Comparison of ENCODE assay signal across 1 cellular context in the genomic region with DNA sequence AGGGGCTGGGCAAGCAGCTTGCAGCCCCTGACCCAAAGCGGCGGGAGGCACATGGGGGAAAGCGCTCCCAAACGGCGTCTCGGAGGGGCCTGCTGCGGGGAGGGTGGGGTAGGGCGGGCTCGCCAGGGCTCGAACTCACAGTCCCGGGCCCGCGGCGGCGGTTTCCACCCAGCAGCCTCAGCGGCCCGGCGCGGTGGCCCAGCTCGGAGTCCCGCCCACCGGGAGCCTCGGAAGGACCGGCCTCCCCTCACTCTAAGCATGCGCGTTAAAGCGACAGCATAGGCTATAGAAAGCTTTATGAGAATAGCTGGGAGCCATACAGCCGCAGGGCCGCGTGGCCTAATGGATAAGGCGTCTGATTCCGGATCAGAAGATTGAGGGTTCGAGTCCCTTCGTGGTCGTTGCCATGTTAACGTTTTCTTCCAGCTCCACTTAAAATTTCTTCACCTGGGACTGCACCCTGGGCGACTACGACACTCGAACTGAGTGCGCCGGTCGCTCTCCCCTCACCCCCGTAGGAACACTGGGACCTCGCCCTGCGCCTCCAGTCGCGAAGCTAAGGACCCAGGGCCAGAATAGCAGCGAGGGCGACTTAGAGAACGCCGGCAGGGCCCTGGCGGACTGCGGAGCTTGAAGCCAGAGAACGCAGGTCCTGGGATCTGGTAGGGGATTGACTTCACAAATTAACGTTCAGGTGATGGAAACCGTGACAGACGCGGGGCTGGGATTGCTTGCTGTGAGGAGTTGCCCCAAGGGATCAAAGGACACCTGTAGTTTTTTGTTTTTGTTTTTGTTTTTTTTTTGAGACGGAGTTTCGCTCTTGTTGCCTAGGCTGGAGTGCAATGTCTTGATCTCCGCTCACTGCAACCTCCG.
TF ChIP-seq lines count a peak whose summit lies in the region.

No MANE protein-coding gene starts in this region.

TF ChIP-seq in H1, 55 proteins besides CTCF, POLR2A, EP300 and RAD21 (continued from another document):
- TF ChIP-seq GTF2F1 (IDR thresholded peaks at IDR 0.05; ENCODE audit: borderline replicate concordance, low read depth, low read length) = no peak
